ENCODE assay signal across 26 cellular contexts in genomic region chr13:59276436-59276835, GRCh38.
"Had no signal": no experiment of that assay in that cellular context is flagged by ENCODE, and none has a peak within 500 bp of the region (broad histone marks: within the 10 kb centered on the region; RNA-seq: fewer than 3 reads in every experiment).

No MANE protein-coding gene starts in this region.

- H3K9me3 Mint-ChIP-seq: activated naive CD8-positive, alpha-beta T cell treated with anti-CD3 and anti-CD28 coated beads, Interleukin-2, amount 50 U/mL, for 24 hours; activated T-cell treated with anti-CD3 and anti-CD28 coated beads, Interleukin-2, amount 50 U/mL, for 4 hours; WTC11 had no signal

- H3K4me3 Mint-ChIP-seq: activated naive CD8-positive, alpha-beta T cell treated with anti-CD3 and anti-CD28 coated beads, Interleukin-2, amount 50 U/mL, for 24 hours; activated T-cell treated with anti-CD3 and anti-CD28 coated beads, Interleukin-2, amount 50 U/mL, for 4 hours; brain; T-helper 17 cell; WTC11 had no signal

- DNase-seq: activated CD4-positive, alpha-beta T cell treated with anti-CD3 and anti-CD28 coated beads for 48 hours; activated CD4-positive, alpha-beta T cell treated with anti-CD3 and anti-CD28 coated beads, Interleukin-2, amount 50 U/mL, for 4 hours; activated CD4-positive, CD25-positive, alpha-beta regulatory T cell treated with anti-CD3 and anti-CD28 coated beads, Interleukin-2, amount 50 U/mL, for 72 hours; activated effector memory CD4-positive, alpha-beta T cell treated with anti-CD3 and anti-CD28 coated beads, Interleukin-2, amount 50 U/mL, for 16 hours; activated naive CD4-positive, alpha-beta T cell treated with Interleukin-2 at 50 U/mL for 16 hours; activated naive CD8-positive, alpha-beta T cell treated with anti-CD3 and anti-CD28 coated beads, Interleukin-2, amount 50 U/mL, for 24 hours; activated T-cell treated with anti-CD3 and anti-CD28 coated beads, Interleukin-2, amount 50 U/mL, for 4 hours; amygdala; cerebellar nuclear complex; MM.1S; NCI-H1105 treated with DMSO at 0.1 percent for 48 hours; NCI-H1436 treated with DMSO at 0.1 percent for 48 hours; NCI-H187; NCI-H2081; NCI-H510A treated with DMSO at 0.1 percent for 48 hours; NCI-H69; NK-92 treated with Interleukin-12 subunit alpha and Interleukin-12 subunit beta, amount 100 ng/mL, for 24 hours; OCI-M1; Right ventricle myocardium superior; T-helper 17 cell; T-helper 9 cell had no signal

- H3K27ac ChIP-seq: RWPE1 had no signal

- H3K36me3 Mint-ChIP-seq: activated naive CD4-positive, alpha-beta T cell treated with anti-CD3 and anti-CD28 coated beads, Interleukin-2, amount 50 U/mL, for 72 hours; brain; WTC11 had no signal

- H3K27me3 Mint-ChIP-seq: brain had no signal

- ATAC-seq: activated naive CD4-positive, alpha-beta T cell treated with anti-CD3 and anti-CD28 coated beads, Interleukin-2, amount 50 U/mL, for 72 hours; activated naive CD8-positive, alpha-beta T cell treated with anti-CD3 and anti-CD28 coated beads, Interleukin-2, amount 50 U/mL, for 24 hours; activated T-cell treated with anti-CD3 and anti-CD28 coated beads, Interleukin-2, amount 50 U/mL, for 4 hours; Panc1; T-helper 17 cell; WTC11 had no signal

- H3K4me1 Mint-ChIP-seq: activated naive CD8-positive, alpha-beta T cell treated with anti-CD3 and anti-CD28 coated beads, Interleukin-2, amount 50 U/mL, for 24 hours; T-helper 17 cell had no signal

- H3K27ac Mint-ChIP-seq: activated naive CD4-positive, alpha-beta T cell treated with anti-CD3 and anti-CD28 coated beads, Interleukin-2, amount 50 U/mL, for 72 hours; activated naive CD8-positive, alpha-beta T cell treated with anti-CD3 and anti-CD28 coated beads, Interleukin-2, amount 50 U/mL, for 24 hours; brain; T-helper 17 cell; WTC11 had no signal
